17 cellular contexts compared by ENCODE assay signal in genomic region chr1:66261370-66261769, GRCh38.
DNase-seq lines count a peak whose midpoint lies in the region; ATAC-seq and TF ChIP-seq lines count a peak whose summit lies in the region.
"Had no signal": no experiment of that assay in that cellular context is flagged by ENCODE, and none has a peak within 500 bp of the region (broad histone marks: within the 10 kb centered on the region; RNA-seq: fewer than 3 reads in every experiment).

No MANE protein-coding gene starts in this region.

- peaks cover 6% of the 10 kb centered on the region for H3K9me3 Mint-ChIP-seq in osteocyte (ENCODE audit: unreplicated experiment)
- H3K9me3 Mint-ChIP-seq: activated CD8-positive, alpha-beta T cell treated with anti-CD3 and anti-CD28 coated beads for 36 hours had no signal

- H3K4me2 ChIP-seq in GM23248 (ENCODE audit: unreplicated experiment) (peak overlapping the region; percentile 23), mammary epithelial cell (ENCODE audit: insufficient read depth, low read depth, low read length) (peak overlapping the region; percentile 35)
- H3K4me2 ChIP-seq: BLaER1 had no signal

- CTCF ChIA-PET in mammary epithelial cell (lab: Charles Lee; ENCODE audit: low non-redundant PET) = interaction anchor here (0.7 kb wide), 1 partner anchor 108 kb away, joined by 4 read pairs; no protein-coding TSS in a partner anchor

- H4K20me1 ChIP-seq in GM23248 (ENCODE audit: insufficient read depth) (no peaks in the 10 kb centered on the region), mammary epithelial cell (ENCODE audit: insufficient read depth, low read length) (no peaks in the 10 kb centered on the region)
- H4K20me1 ChIP-seq: BLaER1 had no signal

- no peaks in the 10 kb centered on the region for H3K9me3 ChIP-seq in GM23248 (ENCODE audit: low read depth)
- H3K9me3 ChIP-seq in mammary epithelial cell (replicated peaks; ENCODE audit: insufficient read depth, low read length) = no peaks in the 10 kb centered on the region
- H3K9me3 ChIP-seq: BLaER1, heart left ventricle, thoracic aorta had no signal

- H3K9ac ChIP-seq in GM23248 (peak overlapping the region; percentile 27; the same call in 1 of the 2 replicates), mammary epithelial cell (ENCODE audit: insufficient read depth, low read length) (no peak overlapping the region)
- H3K9ac ChIP-seq: BLaER1 had no signal

- H3K27ac Mint-ChIP-seq in osteocyte (ENCODE audit: unreplicated experiment) = peak overlapping the region; percentile 83
- H3K27ac Mint-ChIP-seq: activated CD8-positive, alpha-beta T cell treated with anti-CD3 and anti-CD28 coated beads for 36 hours had no signal

- dilution Hi-C loops in mammary epithelial cell (cut with HindIII; ENCODE audit: low sequenced_read_pairs) = no loop called here

- H2AFZ ChIP-seq in GM23248 = no peak overlapping the region
- no peak overlapping the region for H2AFZ ChIP-seq in mammary epithelial cell (ENCODE audit: low read depth, low read length)

- H3K79me2 ChIP-seq in GM23248 (ENCODE audit: insufficient read depth) = no peaks in the 10 kb centered on the region
- no peaks in the 10 kb centered on the region for H3K79me2 ChIP-seq in mammary epithelial cell (ENCODE audit: insufficient read depth, low read length)

- H3K4me1 Mint-ChIP-seq in osteocyte (ENCODE audit: unreplicated experiment) = peaks cover 81% of the 10 kb centered on the region

- no TSS peak for BruUV-seq in mammary epithelial cell (replicated peaks; lab: Mats Ljungman, UMichigan)

- H3K27ac ChIP-seq in GM23248 = peak overlapping the region; percentile 86
- no peak overlapping the region for H3K27ac ChIP-seq in mammary epithelial cell (ENCODE audit: insufficient read depth, low read depth, low read length)
- H3K27ac ChIP-seq: BLaER1, coronary artery, thoracic aorta had no signal

- in situ Hi-C loops in GM23248 (cut with MboI) (loop anchor here (5.0 kb wide), 1 partner anchor 176 kb away; no protein-coding TSS in a partner anchor), mammary epithelial cell (cut with MboI; ENCODE audit: low sequenced_read_pairs in 2 of 2) (no loop called here)

- H3K9me2 ChIP-seq in GM23248 (ENCODE audit: insufficient read depth) = no peaks in the 10 kb centered on the region

- peaks cover 55% of the 10 kb centered on the region for H3F3A ChIP-seq in GM23248 (ENCODE audit: insufficient read depth)

- H3K27me3 ChIP-seq in GM23248 (replicated peaks; ENCODE audit: insufficient read depth) = no peaks in the 10 kb centered on the region
- H3K27me3 ChIP-seq in mammary epithelial cell (ENCODE audit: insufficient read depth, low read length) = peaks cover 2% of the 10 kb centered on the region
- H3K27me3 ChIP-seq: BLaER1, heart left ventricle had no signal

- peak overlapping the region; percentile 6; the same call in 1 of the 2 replicates for H3K4me3 ChIP-seq in GM23248
- H3K4me3 ChIP-seq in mammary epithelial cell (replicated peaks in 1 of 3; ENCODE audit: insufficient read depth in 1 of 3, low read depth in 2 of 3, low read length in 3 of 3) = no peak overlapping the region
- H3K4me3 ChIP-seq: BLaER1, coronary artery, heart left ventricle, thoracic aorta had no signal

- DNase-seq in GM23248 (peak; percentile 62), OCI-M1 (lab: John Stamatoyannopoulos, UW) (peak; percentile 13), mammary epithelial cell (peak; percentile 76), osteocyte (ENCODE audit: extremely low spot score, unreplicated experiment) (no peak), NCI-H345 treated with DMSO at 0.1 percent for 48 hours (lab: John Stamatoyannopoulos, UW; ENCODE audit: unreplicated experiment) (no peak), SHP77 (lab: John Stamatoyannopoulos, UW) (no peak)
- DNase-seq: activated CD8-positive, alpha-beta T cell treated with anti-CD3 and anti-CD28 coated beads for 36 hours; heart left ventricle; NCI-H2029 treated with DMSO at 0.1 percent for 48 hours; NCI-H524 treated with DMSO at 0.1 percent for 48 hours; stimulated activated CD4-positive, alpha-beta T cell treated with anti-CD3 and anti-CD28 coated beads, Interleukin-4, amount 100 ng/mL, for 24 hours; stimulated activated CD8-positive, alpha-beta memory T cell treated with anti-CD3 and anti-CD28 coated beads, Interleukin-4, amount 100 ng/mL, for 48 hours had no signal

- intact Hi-C loops in mammary epithelial cell (cut with micrococcal nuclease) = loop anchor here (10.0 kb wide), 1 partner anchor 1913 kb away; no protein-coding TSS in a partner anchor

- H3K36me3 ChIP-seq in GM23248 (ENCODE audit: low read depth) (no peaks in the 10 kb centered on the region), mammary epithelial cell (ENCODE audit: insufficient read depth, low read length) (no peaks in the 10 kb centered on the region)
- H3K36me3 ChIP-seq: BLaER1, heart left ventricle, thoracic aorta had no signal

- no peak for ATAC-seq in GM18498 (IDR thresholded peaks at IDR 0.05; ENCODE audit: unreplicated experiment)
- ATAC-seq: activated CD8-positive, alpha-beta T cell treated with anti-CD3 and anti-CD28 coated beads for 36 hours; heart left ventricle; sciatic nerve had no signal

- no peaks in the 10 kb centered on the region for H3K36me3 Mint-ChIP-seq in osteocyte (ENCODE audit: unreplicated experiment)

- H3K4me3 Mint-ChIP-seq in osteocyte (ENCODE audit: unreplicated experiment) = no peak overlapping the region
- H3K4me3 Mint-ChIP-seq: activated CD8-positive, alpha-beta T cell treated with anti-CD3 and anti-CD28 coated beads for 36 hours had no signal

- no peaks in the 10 kb centered on the region for H3K27me3 Mint-ChIP-seq in osteocyte (ENCODE audit: unreplicated experiment)
- H3K27me3 Mint-ChIP-seq: activated CD8-positive, alpha-beta T cell treated with anti-CD3 and anti-CD28 coated beads for 36 hours had no signal

- H3K4me1 ChIP-seq in GM23248 (ENCODE audit: insufficient read depth) = peaks cover 62% of the 10 kb centered on the region
- peaks cover 29% of the 10 kb centered on the region for H3K4me1 ChIP-seq in mammary epithelial cell (ENCODE audit: insufficient read depth, low read length)
- H3K4me1 ChIP-seq: BLaER1 had no signal

- TF ChIP-seq CTCF in mammary epithelial cell (conservative IDR thresholded peaks at IDR 0.05 in 1 of 2, IDR thresholded peaks at IDR 0.05 in 1 of 2; ENCODE audit: extremely low read depth in 1 of 2, insufficient read depth in 1 of 2, low read depth in 1 of 2, low read length in 2 of 2) (no peak), osteocyte (IDR thresholded peaks at IDR 0.05) (no peak)

Comparison
In these comparisons a context has a peak if more than half of its experiments do, and no peak if none do; other contexts are left out.
1. DNase-seq: peak in GM23248 (single experiment), OCI-M1 (single experiment) and mammary epithelial cell (single experiment); none in osteocyte (single experiment), NCI-H345 treated with DMSO at 0.1 percent for 48 hours (single experiment) and SHP77 (0 of 2).